In the genomic region with DNA sequence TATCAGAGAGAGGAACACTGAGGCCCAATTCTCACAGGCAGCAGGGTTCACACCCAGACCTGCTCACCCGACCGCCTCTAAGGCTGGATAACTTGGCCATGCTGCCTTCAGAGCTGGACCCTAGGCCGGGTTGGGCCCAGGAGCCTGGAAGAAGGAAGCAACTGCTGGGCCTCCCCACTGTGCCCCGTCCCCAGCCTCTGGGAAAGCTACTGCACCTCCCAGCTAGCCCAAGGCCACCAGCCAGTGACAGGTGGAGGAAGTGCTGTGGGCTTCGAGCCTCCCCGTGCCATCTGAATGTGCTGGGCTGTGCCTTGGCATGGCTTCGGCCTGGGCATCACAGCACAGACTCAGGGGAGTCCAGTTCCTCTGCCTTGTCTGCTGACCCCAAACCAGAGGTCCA, we compare ENCODE assay signal across 1 cellular context.
TF ChIP-seq lines count a peak whose summit lies in the region.

No MANE protein-coding gene starts in this region.

TF ChIP-seq in SK-N-SH, 30 proteins besides CTCF, POLR2A, EP300 and RAD21:
- no peak for TF ChIP-seq TAF1 (IDR thresholded peaks at IDR 0.05; ENCODE audit: borderline replicate concordance, low read depth, low read length)
- TF ChIP-seq ELF1 (IDR thresholded peaks at IDR 0.05) = no peak
- TF ChIP-seq FOXJ3 (CRISPR knock-in tag; IDR thresholded peaks at IDR 0.05) = no peak
- TF ChIP-seq MEF2A (IDR thresholded peaks at IDR 0.05; ENCODE audit: borderline replicate concordance, low read depth) = no peak
